Comparison of ENCODE assay signal across 11 cellular contexts in the genomic region with DNA sequence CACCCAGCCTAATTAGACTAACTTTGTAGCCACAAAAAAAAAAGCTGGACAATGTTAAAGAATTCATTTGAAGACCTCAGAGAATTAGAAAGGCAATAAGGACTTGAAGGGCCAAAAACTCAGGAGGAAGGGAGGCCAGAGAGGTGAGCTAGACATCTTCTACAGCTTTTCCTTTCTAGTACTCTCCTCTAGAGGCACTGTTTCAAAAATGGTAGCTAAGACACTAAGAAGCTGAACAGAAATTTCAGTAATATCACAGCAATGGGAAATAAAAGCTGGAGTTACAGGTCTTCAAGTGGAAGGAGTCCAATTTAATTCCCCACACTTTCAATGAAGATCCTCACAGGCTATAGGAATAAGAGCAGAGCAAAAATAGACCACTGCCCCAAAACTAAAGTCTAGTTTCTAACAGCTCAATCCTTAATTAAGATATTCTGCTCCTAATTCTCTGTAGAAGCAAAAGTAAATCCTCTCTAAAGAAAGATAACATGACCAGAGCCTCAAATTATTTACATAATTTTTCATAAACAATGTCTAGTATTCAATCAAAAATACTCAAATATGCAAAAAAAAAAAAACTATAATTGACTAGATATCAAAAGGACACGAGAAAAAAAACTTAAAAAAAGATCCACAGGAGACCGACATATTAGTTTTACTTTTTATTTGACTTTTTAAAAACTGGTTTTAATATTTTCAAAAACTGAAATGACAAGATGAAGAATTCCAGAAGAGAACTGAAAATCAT.
A peak's percentile ranks its signal among the peaks of the same experiment; 100 is the strongest.
DNase-seq lines count a peak whose midpoint lies in the region; ATAC-seq, FAIRE-seq and TF ChIP-seq lines count a peak whose summit lies in the region.
"Had no signal": no experiment of that assay in that cellular context is flagged by ENCODE, and none has a peak within 500 bp of the region (broad histone marks: within the 10 kb centered on the region; RNA-seq: fewer than 3 reads in every experiment).

No MANE protein-coding gene starts in this region.

- H3K27ac Mint-ChIP-seq in nephron progenitor cell: no peak overlapping the region
- H3K27ac Mint-ChIP-seq: activated naive CD8-positive, alpha-beta T cell treated with anti-CD3 and anti-CD28 coated beads for 36 hours had no signal

- peak; percentile 50; the same call in 2 of the 3 replicates for ATAC-seq in GM12878
- no peak for ATAC-seq in GM18907 (IDR thresholded peaks at IDR 0.05; ENCODE audit: unreplicated experiment)

- H2AFZ ChIP-seq in GM12878 (ENCODE audit: control insufficient read depth, low read depth, low read length): no peak overlapping the region

- TF ChIP-seq CTCF in DOHH2 (IDR thresholded peaks at IDR 0.05; ENCODE audit: low read depth, low read length, poor library complexity, severe bottlenecking) (peak; percentile 39), GM12878 (IDR thresholded peaks at IDR 0.05 in 2 of 3, conservative IDR thresholded peaks at IDR 0.05 in 1 of 3; ENCODE audit: control insufficient read depth in 2 of 3, extremely low read depth in 1 of 3, insufficient read depth in 1 of 3, low read depth in 3 of 3, low read length in 3 of 3) (peak in 2 of 3 experiments; percentile 24 to 36; a peak in 2 of 6 replicates), nephron progenitor cell (IDR thresholded peaks at IDR 0.05) (peak; percentile 7)

- H3K9me3 Mint-ChIP-seq in nephron progenitor cell: no peaks in the 10 kb centered on the region

- H3K9me2 ChIP-seq in DOHH2 (replicated peaks; ENCODE audit: control insufficient read depth, low read length): no peaks in the 10 kb centered on the region

- CTCF ChIA-PET in GM12878 (lab: Yijun Ruan, JAX): interaction anchor here (0.7 to 3.9 kb wide), 8 partner anchors 8 to 1252 kb away, joined by 3 to 21 read pairs (median 4); no protein-coding TSS in a partner anchor

- H3K36me3 Mint-ChIP-seq in nephron progenitor cell (ENCODE audit: low read depth): peaks cover 34% of the 10 kb centered on the region

- FAIRE-seq in GM12878 (lab: Jason Lieb, UNC): no peak

- SMC1A ChIA-PET in GM12878 (lab: Charles Lee; ENCODE audit: uncharacterized antibody, unreplicated experiment): interaction anchor here (0.7 to 3.3 kb wide), 4 partner anchors 10 to 731 kb away, joined by 3 to 12 read pairs (median 6); no protein-coding TSS in a partner anchor

- BruUV-seq in GM12878 (replicated peaks; lab: Mats Ljungman, UMichigan): no TSS peak

- H3K79me2 ChIP-seq in DOHH2 (ENCODE audit: control insufficient read depth, low read length): no peaks in the 10 kb centered on the region
- no peaks in the 10 kb centered on the region for H3K79me2 ChIP-seq in GM12878 (ENCODE audit: control insufficient read depth, insufficient read depth, low read length)

- WGBS in GM12878 (ENCODE audit: insufficient coverage, insufficient replicate concordance, low lambda C conversion rate, missing lambda C conversion rate): 95% methylated on average over 2 of the region's 2 CpGs

- no peak for TF ChIP-seq POLR2A in GM12878 (IDR thresholded peaks at IDR 0.05; ENCODE audit: low read depth, low read length)

- no peak for TF ChIP-seq RAD21 in GM12878 (IDR thresholded peaks at IDR 0.05; ENCODE audit: insufficient read depth, low read depth, low read length)

- in situ Hi-C loops in GM12878 (cut with MboI): no loop called here
- in situ Hi-C loops in HAP-1 (cut with MboI; ENCODE audit: low sequenced_read_pairs): no loop called here

- H3K4me2 ChIP-seq in DOHH2 (ENCODE audit: low read length) (no peak overlapping the region), GM12878 (ENCODE audit: control insufficient read depth, insufficient read depth) (no peak overlapping the region)

- H3K4me3 Mint-ChIP-seq in nephron progenitor cell: no peak overlapping the region
- H3K4me3 Mint-ChIP-seq: activated naive CD8-positive, alpha-beta T cell treated with anti-CD3 and anti-CD28 coated beads for 36 hours had no signal

- intact Hi-C loops in GM12878 (cut with micrococcal nuclease; ENCODE audit: unreplicated experiment): no loop called here

- TF ChIP-seq EP300 in GM12878 (IDR thresholded peaks at IDR 0.05; ENCODE audit: borderline replicate concordance in 1 of 2, control insufficient read depth in 1 of 2, low read depth in 2 of 2, low read length in 2 of 2): no peak

- no peak overlapping the region for H3K4me3 ChIP-seq in DOHH2 (ENCODE audit: low read length)
- no peak overlapping the region for H3K4me3 ChIP-seq in GM12878
- H3K4me3 ChIP-seq in HAP-1: no peak overlapping the region

- H3K36me3 ChIP-seq in DOHH2 (ENCODE audit: control insufficient read depth, low read length): peaks cover 25% of the 10 kb centered on the region
- peaks cover 1 to 5% of the 10 kb centered on the region in 2 experiments for H3K36me3 ChIP-seq in GM12878 (ENCODE audit: control insufficient read depth in 2 of 2, insufficient read depth in 2 of 2, low read length in 1 of 2)
- no peaks in the 10 kb centered on the region; the same call in 1 of the 2 replicates for H3K36me3 ChIP-seq in HAP-1 (replicated peaks)

- no peaks in the 10 kb centered on the region for H4K20me1 ChIP-seq in DOHH2 (ENCODE audit: control insufficient read depth, insufficient read depth, low read depth, low read length)
- H4K20me1 ChIP-seq in GM12878 (ENCODE audit: control insufficient read depth, insufficient read depth): no peaks in the 10 kb centered on the region

- H3K9ac ChIP-seq in GM12878 (ENCODE audit: control insufficient read depth, insufficient read depth, low read length): no peak overlapping the region

- POLR2A ChIA-PET in GM12878 (lab: Charles Lee): interaction anchor here (0.7 kb wide), 1 partner anchor 43 kb away, joined by 4 read pairs; no protein-coding TSS in a partner anchor

- no peaks in the 10 kb centered on the region for H3K27me3 Mint-ChIP-seq in nephron progenitor cell (ENCODE audit: low read depth, poor library complexity)
- H3K27me3 Mint-ChIP-seq: activated naive CD8-positive, alpha-beta T cell treated with anti-CD3 and anti-CD28 coated beads for 36 hours had no signal

- H3K4me1 Mint-ChIP-seq in nephron progenitor cell: no peaks in the 10 kb centered on the region
- H3K4me1 Mint-ChIP-seq: activated naive CD8-positive, alpha-beta T cell treated with anti-CD3 and anti-CD28 coated beads for 36 hours had no signal

- no peaks in the 10 kb centered on the region for H3K4me1 ChIP-seq in DOHH2 (ENCODE audit: control insufficient read depth, low read length)
- H3K4me1 ChIP-seq in GM12878 (ENCODE audit: control insufficient read depth, insufficient read depth, low read length): no peaks in the 10 kb centered on the region
- H3K4me1 ChIP-seq in HAP-1: no peaks in the 10 kb centered on the region

- H3K9me3 ChIP-seq in DOHH2 (ENCODE audit: control insufficient read depth, insufficient read depth, low read length): no peaks in the 10 kb centered on the region
- H3K9me3 ChIP-seq in GM12878 (replicated peaks; ENCODE audit: control insufficient read depth, insufficient read depth, low read length): no peaks in the 10 kb centered on the region; the same call in 2 of the 3 replicates
- no peaks in the 10 kb centered on the region for H3K9me3 ChIP-seq in HAP-1

- RAD21 ChIA-PET in GM12878 (lab: Charles Lee; ENCODE audit: unreplicated experiment): interaction anchor here (0.7 to 1.4 kb wide), 3 partner anchors 19 to 33 kb away, joined by 3 to 5 read pairs (median 3); no protein-coding TSS in a partner anchor

- peak; percentile 28 for DNase-seq in HT-29 (ENCODE audit: low spot score)
- DNase-seq in GM12878 (ENCODE audit: low read depth, low spot score): no peak
- DNase-seq in nephron progenitor cell: no peak
- no peak for DNase-seq in HAP-1 (ENCODE audit: low spot score in 2 of 2)
- no peak for DNase-seq in stimulated activated CD4-positive, alpha-beta T cell treated with anti-CD3 and anti-CD28 coated beads, Interleukin-4, amount 100 ng/mL, for 24 hours
- DNase-seq: activated naive CD8-positive, alpha-beta T cell treated with anti-CD3 and anti-CD28 coated beads for 36 hours; head of caudate nucleus; NCI-H1417; NK-92 treated with Interleukin-12 subunit alpha and Interleukin-12 subunit beta, amount 100 ng/mL, for 24 hours had no signal

- no peak overlapping the region for H3K27ac ChIP-seq in DOHH2 (ENCODE audit: low read depth, low read length)
- no peak overlapping the region for H3K27ac ChIP-seq in GM12878 (ENCODE audit: control insufficient read depth, insufficient read depth)

- H3K27me3 ChIP-seq in DOHH2 (ENCODE audit: control insufficient read depth, low read length): no peaks in the 10 kb centered on the region
- H3K27me3 ChIP-seq in GM12878 (replicated peaks in 1 of 2; ENCODE audit: control insufficient read depth in 2 of 2, insufficient read depth in 2 of 2, low read length in 1 of 2): no peaks in the 10 kb centered on the region
- no peaks in the 10 kb centered on the region; the same call in 1 of the 2 replicates for H3K27me3 ChIP-seq in HAP-1 (ENCODE audit: low read depth)

- no peaks in the 10 kb centered on the region for H3F3A ChIP-seq in DOHH2 (ENCODE audit: control insufficient read depth, insufficient read depth)

TF ChIP-seq in GM12878, 131 proteins besides CTCF, POLR2A, EP300 and RAD21 (continues in another document):
- no peak for TF ChIP-seq BRCA1 (IDR thresholded peaks at IDR 0.05; ENCODE audit: low read depth, low read length)
- TF ChIP-seq ZNF622 (IDR thresholded peaks at IDR 0.05): no peak
- no peak for TF ChIP-seq POLR2AphosphoS5 (IDR thresholded peaks at IDR 0.05; ENCODE audit: low read length)
- no peak for TF ChIP-seq FOXK2 (IDR thresholded peaks at IDR 0.05)
- no peak for TF ChIP-seq SMARCA5 (IDR thresholded peaks at IDR 0.05)
- no peak for TF ChIP-seq NRF1 (conservative IDR thresholded peaks at IDR 0.05; ENCODE audit: low read depth, low read length)
- no peak for TF ChIP-seq SMAD1 (IDR thresholded peaks at IDR 0.05; ENCODE audit: low read depth, partially characterized antibody)
- no peak for TF ChIP-seq MTA2 (IDR thresholded peaks at IDR 0.05; ENCODE audit: low read depth)
- TF ChIP-seq, protein P1, sequence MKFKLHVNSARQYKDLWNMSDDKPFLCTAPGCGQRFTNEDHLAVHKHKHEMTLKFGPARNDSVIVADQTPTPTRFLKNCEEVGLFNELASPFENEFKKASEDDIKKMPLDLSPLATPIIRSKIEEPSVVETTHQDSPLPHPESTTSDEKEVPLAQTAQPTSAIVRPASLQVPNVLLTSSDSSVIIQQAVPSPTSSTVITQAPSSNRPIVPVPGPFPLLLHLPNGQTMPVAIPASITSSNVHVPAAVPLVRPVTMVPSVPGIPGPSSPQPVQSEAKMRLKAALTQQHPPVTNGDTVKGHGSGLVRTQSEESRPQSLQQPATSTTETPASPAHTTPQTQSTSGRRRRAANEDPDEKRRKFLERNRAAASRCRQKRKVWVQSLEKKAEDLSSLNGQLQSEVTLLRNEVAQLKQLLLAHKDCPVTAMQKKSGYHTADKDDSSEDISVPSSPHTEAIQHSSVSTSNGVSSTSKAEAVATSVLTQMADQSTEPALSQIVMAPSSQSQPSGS (IDR thresholded peaks at IDR 0.05; ENCODE audit: low read length): no peak
